ENCODE assay signal across 17 cellular contexts in genomic region chr12:14989790-14990189, GRCh38. TPM values are rescaled to one million over a fixed set of nuclear protein-coding genes. Genes with fewer than 3 reads are reported as not detected.
DNase-seq lines count a peak whose midpoint lies in the region; ATAC-seq and TF ChIP-seq lines count a peak whose summit lies in the region.
"Had no signal": no experiment of that assay in that cellular context is flagged by ENCODE, and none has a peak within 500 bp of the region (broad histone marks: within the 10 kb centered on the region; RNA-seq: fewer than 3 reads in every experiment).

No MANE protein-coding gene starts in this region.

- H3K27me3 ChIP-seq in DOHH2 (ENCODE audit: control insufficient read depth, low read length) (no peaks in the 10 kb centered on the region), breast epithelium (no peaks in the 10 kb centered on the region)
- H3K27me3 ChIP-seq: hepatocyte had no signal

- no peaks in the 10 kb centered on the region for H3K79me2 ChIP-seq in DOHH2 (ENCODE audit: control insufficient read depth, low read length)
- H3K79me2 ChIP-seq: hepatocyte had no signal

- TF ChIP-seq POLR2A in breast epithelium (IDR thresholded peaks at IDR 0.05): no peak

- no peaks in the 10 kb centered on the region for H4K20me1 ChIP-seq in DOHH2 (ENCODE audit: control insufficient read depth, insufficient read depth, low read depth, low read length)

- peaks cover 4% of the 10 kb centered on the region; the same call in 1 of the 2 replicates for H3K9me3 ChIP-seq in DOHH2 (ENCODE audit: control insufficient read depth, insufficient read depth, low read length)
- peaks cover 0 to 5% of the 10 kb centered on the region in 2 donors for H3K9me3 ChIP-seq in breast epithelium

- H3K4me3 ChIP-seq in DOHH2 (ENCODE audit: low read length): peak overlapping the region; percentile 33
- H3K4me3 ChIP-seq in breast epithelium: no peak overlapping the region
- H3K4me3 ChIP-seq: hepatocyte had no signal

- H3K4me2 ChIP-seq in DOHH2 (ENCODE audit: low read length): peak overlapping the region; percentile 53
- H3K4me2 ChIP-seq: hepatocyte had no signal

- H3F3A ChIP-seq in DOHH2 (ENCODE audit: control insufficient read depth, insufficient read depth): no peaks in the 10 kb centered on the region

- no peaks in the 10 kb centered on the region for H3K9me2 ChIP-seq in DOHH2 (replicated peaks; ENCODE audit: control insufficient read depth, low read length)

- ATAC-seq in GM21381 (IDR thresholded peaks at IDR 0.05; ENCODE audit: unreplicated experiment) (peak; percentile 45), HG03108 (IDR thresholded peaks at IDR 0.05; ENCODE audit: unreplicated experiment) (peak; percentile 38)
- ATAC-seq: left ventricle myocardium superior, WTC11 had no signal

- no peaks in the 10 kb centered on the region for H3K36me3 ChIP-seq in DOHH2 (ENCODE audit: control insufficient read depth, low read length)
- H3K36me3 ChIP-seq in breast epithelium: no peaks in the 10 kb centered on the region

- DNase-seq in UCSD-AML1 (lab: John Stamatoyannopoulos, UW; ENCODE audit: unreplicated experiment) (peak; percentile 20), breast epithelium (ENCODE audit: low spot score in 2 of 2) (no peak), AG20443 (ENCODE audit: low spot score) (no peak), amniotic stem cell (lab: John Stamatoyannopoulos, UW) (no peak)
- no peak for DNase-seq in stimulated activated CD4-positive, alpha-beta T cell treated with anti-CD3 and anti-CD28 coated beads, Interleukin-4, amount 100 ng/mL, for 4 hours
- DNase-seq: activated T-cell treated with anti-CD3 and anti-CD28 coated beads, Interleukin-2, amount 50 U/mL, for 48 hours; left ventricle myocardium superior; NCI-H526; SIG-M5 had no signal

- TF ChIP-seq CTCF in DOHH2 (IDR thresholded peaks at IDR 0.05; ENCODE audit: low read depth, low read length, poor library complexity, severe bottlenecking) (no peak), breast epithelium (IDR thresholded peaks at IDR 0.05) (no peak)

- H3K4me1 ChIP-seq in DOHH2 (ENCODE audit: control insufficient read depth, low read length) (peaks cover 29% of the 10 kb centered on the region), breast epithelium (no peaks in the 10 kb centered on the region)

- H3K27ac ChIP-seq in DOHH2 (ENCODE audit: low read depth, low read length): no peak overlapping the region
- no peak overlapping the region for H3K27ac ChIP-seq in breast epithelium
- H3K27ac ChIP-seq: hepatocyte had no signal

- intact Hi-C loops in breast epithelium (cut with DNase I; ENCODE audit: low total_unique reads): loop anchor here (10.0 kb wide), 1 partner anchor 735 kb away; no protein-coding TSS in a partner anchor

RNA-seq across cellular contexts. Expression of gene PDE6H, which starts 16.9 kb away (rescaled TPM):
- not detected for total RNA-seq in breast epithelium
- total RNA-seq: Daoy, hepatocyte, HT-29, left ventricle myocardium superior, neural crest cell, WTC11 had no signal

RNA-seq across cellular contexts. Expression of gene ARHGDIB, which starts 28.4 kb away (rescaled TPM):
- total RNA-seq in breast epithelium: 100 to 1,000 TPM; 159 to 222 (median 168) TPM

RNA-seq across cellular contexts. Expression of gene ERP27, which starts 51.5 kb away (rescaled TPM):
- 1 to 10 TPM in 2 of 3 donors, under 1 TPM in 1; 0.96 to 8.5 (median 7.8) TPM for total RNA-seq in breast epithelium
- total RNA-seq: Daoy, neural crest cell, WTC11 had no signal
